In genomic region chr1:67685067-67685557, GRCh38 we compare ENCODE assay signal across 1 cellular context.
TF ChIP-seq lines count a peak whose summit lies in the region.

A gene with protein sequence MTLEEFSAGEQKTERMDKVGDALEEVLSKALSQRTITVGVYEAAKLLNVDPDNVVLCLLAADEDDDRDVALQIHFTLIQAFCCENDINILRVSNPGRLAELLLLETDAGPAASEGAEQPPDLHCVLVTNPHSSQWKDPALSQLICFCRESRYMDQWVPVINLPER (plus strand): TSS chr1:67685201. CDS start chr1:67685495, 294 bp downstream.

TF ChIP-seq in HepG2, 621 proteins besides CTCF, POLR2A, EP300 and RAD21 (continued from another document and continues in another):
- TF ChIP-seq ZNF883 (CRISPR knock-in tag; IDR thresholded peaks at IDR 0.05; ENCODE audit: not compliant biosample characterization) (peak; percentile 83), NR2F6 (IDR thresholded peaks at IDR 0.05) (0 out of 2 replicates have a peak, but pooled peaks have one; percentile 6), NR2F6 (CRISPR knock-in tag; IDR thresholded peaks at IDR 0.05) (peak; percentile 67), ZBTB2 (CRISPR knock-in tag; IDR thresholded peaks at IDR 0.05; ENCODE audit: low read depth) (peak; percentile 54; the same call in 1 of the 2 replicates), MAZ (IDR thresholded peaks at IDR 0.05; ENCODE audit: borderline replicate concordance, low read depth, low read length) (peak; percentile 80; the same call in 1 of the 2 replicates), MAZ (CRISPR knock-in tag; IDR thresholded peaks at IDR 0.05; ENCODE audit: low read depth) (peak; percentile 93), SOX5 (CRISPR knock-in tag; IDR thresholded peaks at IDR 0.05; ENCODE audit: borderline replicate concordance) (peak; percentile 66; the same call in 1 of the 2 replicates), POLR2G (IDR thresholded peaks at IDR 0.05; ENCODE audit: low read depth, low read length) (peak; percentile 100), ZNF749 (CRISPR knock-in tag; IDR thresholded peaks at IDR 0.05; ENCODE audit: borderline replicate concordance) (no peak), SMYD3 (CRISPR knock-in tag; IDR thresholded peaks at IDR 0.05) (no peak; the same call in 1 of the 2 replicates), SP2 (CRISPR knock-in tag; IDR thresholded peaks at IDR 0.05) (peak; percentile 68), ZBTB7A (CRISPR knock-in tag; IDR thresholded peaks at IDR 0.05) (peak; percentile 72; the same call in 1 of the 2 replicates), HOMEZ (CRISPR knock-in tag; IDR thresholded peaks at IDR 0.05; ENCODE audit: low read depth) (peak; percentile 66; the same call in 1 of the 2 replicates), CREB1 (IDR thresholded peaks at IDR 0.05) (no peak), CREB1 (CRISPR knock-in tag; IDR thresholded peaks at IDR 0.05) (peak; percentile 41), HOXA9 (CRISPR knock-in tag; IDR thresholded peaks at IDR 0.05; ENCODE audit: borderline replicate concordance) (peak; percentile 35; the same call in 1 of the 2 replicates), RBM22 (optimal IDR thresholded peaks at IDR 0.05; ENCODE audit: low read length) (peak; percentile 86), ZNF569 (CRISPR knock-in tag; IDR thresholded peaks at IDR 0.05; ENCODE audit: borderline replicate concordance) (no peak), BRF2 (CRISPR knock-in tag; IDR thresholded peaks at IDR 0.05) (peak; percentile 90; the same call in 1 of the 2 replicates), SNAPC4 (CRISPR knock-in tag; IDR thresholded peaks at IDR 0.05) (0 out of 2 replicates have a peak, but pooled peaks have one; percentile 72), NFYB (CRISPR knock-in tag; IDR thresholded peaks at IDR 0.05) (peak; percentile 71), ZSCAN31 (CRISPR knock-in tag; IDR thresholded peaks at IDR 0.05; ENCODE audit: low read depth) (peak; percentile 81), ZNF263 (CRISPR knock-in tag; IDR thresholded peaks at IDR 0.05) (peak; percentile 75), ZNF564 (CRISPR knock-in tag; IDR thresholded peaks at IDR 0.05) (peak; percentile 29; the same call in 1 of the 2 replicates), ZNF670 (CRISPR knock-in tag; IDR thresholded peaks at IDR 0.05; ENCODE audit: borderline replicate concordance) (peak; percentile 94), HNRNPK (IDR thresholded peaks at IDR 0.05; ENCODE audit: low read depth, low read length, poor library complexity, severe bottlenecking) (no peak), ZHX2 (IDR thresholded peaks at IDR 0.05; ENCODE audit: low read depth) (0 out of 2 replicates have a peak, but pooled peaks have one; percentile 29), ZHX2 (CRISPR knock-in tag; IDR thresholded peaks at IDR 0.05; ENCODE audit: borderline replicate concordance) (0 out of 2 replicates have a peak, but pooled peaks have one; percentile 25), IRX3 (CRISPR knock-in tag; IDR thresholded peaks at IDR 0.05; ENCODE audit: borderline replicate concordance, low read depth) (peak; percentile 92)
- TF ChIP-seq, protein P1, sequence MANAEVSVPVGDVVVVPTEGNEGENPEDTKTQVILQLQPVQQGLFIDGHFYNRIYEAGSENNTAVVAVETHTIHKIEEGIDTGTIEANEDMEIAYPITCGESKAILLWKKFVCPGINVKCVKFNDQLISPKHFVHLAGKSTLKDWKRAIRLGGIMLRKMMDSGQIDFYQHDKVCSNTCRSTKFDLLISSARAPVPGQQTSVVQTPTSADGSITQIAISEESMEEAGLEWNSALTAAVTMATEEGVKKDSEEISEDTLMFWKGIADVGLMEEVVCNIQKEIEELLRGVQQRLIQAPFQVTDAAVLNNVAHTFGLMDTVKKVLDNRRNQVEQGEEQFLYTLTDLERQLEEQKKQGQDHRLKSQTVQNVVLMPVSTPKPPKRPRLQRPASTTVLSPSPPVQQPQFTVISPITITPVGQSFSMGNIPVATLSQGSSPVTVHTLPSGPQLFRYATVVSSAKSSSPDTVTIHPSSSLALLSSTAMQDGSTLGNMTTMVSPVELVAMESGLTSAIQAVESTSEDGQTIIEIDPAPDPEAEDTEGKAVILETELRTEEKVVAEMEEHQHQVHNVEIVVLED (CRISPR knock-in tag; IDR thresholded peaks at IDR 0.05; ENCODE audit: borderline replicate concordance), result peak; percentile 44; the same call in 1 of the 2 replicates
- TF ChIP-seq, protein P2, sequence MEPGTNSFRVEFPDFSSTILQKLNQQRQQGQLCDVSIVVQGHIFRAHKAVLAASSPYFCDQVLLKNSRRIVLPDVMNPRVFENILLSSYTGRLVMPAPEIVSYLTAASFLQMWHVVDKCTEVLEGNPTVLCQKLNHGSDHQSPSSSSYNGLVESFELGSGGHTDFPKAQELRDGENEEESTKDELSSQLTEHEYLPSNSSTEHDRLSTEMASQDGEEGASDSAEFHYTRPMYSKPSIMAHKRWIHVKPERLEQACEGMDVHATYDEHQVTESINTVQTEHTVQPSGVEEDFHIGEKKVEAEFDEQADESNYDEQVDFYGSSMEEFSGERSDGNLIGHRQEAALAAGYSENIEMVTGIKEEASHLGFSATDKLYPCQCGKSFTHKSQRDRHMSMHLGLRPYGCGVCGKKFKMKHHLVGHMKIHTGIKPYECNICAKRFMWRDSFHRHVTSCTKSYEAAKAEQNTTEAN (CRISPR knock-in tag; conservative IDR thresholded peaks at IDR 0.05), result no peak
- TF ChIP-seq, protein P3, sequence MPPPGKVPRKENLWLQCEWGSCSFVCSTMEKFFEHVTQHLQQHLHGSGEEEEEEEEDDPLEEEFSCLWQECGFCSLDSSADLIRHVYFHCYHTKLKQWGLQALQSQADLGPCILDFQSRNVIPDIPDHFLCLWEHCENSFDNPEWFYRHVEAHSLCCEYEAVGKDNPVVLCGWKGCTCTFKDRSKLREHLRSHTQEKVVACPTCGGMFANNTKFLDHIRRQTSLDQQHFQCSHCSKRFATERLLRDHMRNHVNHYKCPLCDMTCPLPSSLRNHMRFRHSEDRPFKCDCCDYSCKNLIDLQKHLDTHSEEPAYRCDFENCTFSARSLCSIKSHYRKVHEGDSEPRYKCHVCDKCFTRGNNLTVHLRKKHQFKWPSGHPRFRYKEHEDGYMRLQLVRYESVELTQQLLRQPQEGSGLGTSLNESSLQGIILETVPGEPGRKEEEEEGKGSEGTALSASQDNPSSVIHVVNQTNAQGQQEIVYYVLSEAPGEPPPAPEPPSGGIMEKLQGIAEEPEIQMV (CRISPR knock-in tag; IDR thresholded peaks at IDR 0.05; ENCODE audit: low read depth), result peak; percentile 73
- TF ChIP-seq, protein P4, sequence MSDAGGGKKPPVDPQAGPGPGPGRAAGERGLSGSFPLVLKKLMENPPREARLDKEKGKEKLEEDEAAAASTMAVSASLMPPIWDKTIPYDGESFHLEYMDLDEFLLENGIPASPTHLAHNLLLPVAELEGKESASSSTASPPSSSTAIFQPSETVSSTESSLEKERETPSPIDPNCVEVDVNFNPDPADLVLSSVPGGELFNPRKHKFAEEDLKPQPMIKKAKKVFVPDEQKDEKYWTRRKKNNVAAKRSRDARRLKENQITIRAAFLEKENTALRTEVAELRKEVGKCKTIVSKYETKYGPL (CRISPR knock-in tag; IDR thresholded peaks at IDR 0.05), result 0 out of 2 replicates have a peak, but pooled peaks have one; percentile 18
